8 cellular contexts compared by ENCODE assay signal in the genomic region with DNA sequence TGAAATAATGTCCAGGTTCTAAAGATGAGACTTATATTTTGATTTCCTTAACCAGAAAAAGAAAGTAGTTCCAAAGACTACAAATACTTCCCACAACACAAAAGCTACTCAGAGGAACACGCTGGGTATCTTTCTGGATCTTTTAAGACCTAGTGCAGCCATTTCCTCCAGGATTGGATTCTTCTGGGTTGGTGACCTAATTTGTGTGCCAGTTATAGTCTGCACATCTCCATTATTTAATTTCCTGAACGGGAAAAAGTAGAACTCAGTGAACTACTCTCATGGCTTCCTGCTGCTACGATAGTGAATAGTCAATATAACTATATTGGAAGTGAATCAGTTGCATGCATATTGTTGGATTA. TPM values are rescaled to one million over a fixed set of nuclear protein-coding genes. Genes with fewer than 3 reads are reported as not detected.
DNase-seq lines count a peak whose midpoint lies in the region; ATAC-seq and TF ChIP-seq lines count a peak whose summit lies in the region.

No MANE protein-coding gene starts in this region.

- 1 to 2% methylated on average over 3 of the region's 3 CpGs for WGBS in GM23248 (ENCODE audit: low coverage in 1 of 2, low lambda C conversion rate in 2 of 2, missing lambda C conversion rate in 2 of 2), 2 experiments

- H3K9me3 ChIP-seq in GM23248 (ENCODE audit: low read depth), result no peaks in the 10 kb centered on the region
- no peaks in the 10 kb centered on the region for H3K9me3 ChIP-seq in T-helper 17 cell (ENCODE audit: control insufficient read depth, low read length, poor library complexity, severe bottlenecking)
- H3K9me3 ChIP-seq in skeletal muscle satellite cell (replicated peaks; ENCODE audit: low read length), result no peaks in the 10 kb centered on the region

- POLR2A ChIA-PET in HEK293T (lab: Yijun Ruan, JAX), result no interaction called here

- H3K27ac ChIP-seq in GM23248, result peak overlapping the region; percentile 92

- ATAC-seq in T-helper 17 cell (no peak), HG02884 (IDR thresholded peaks at IDR 0.05; ENCODE audit: unreplicated experiment) (no peak)

- H3K4me1 Mint-ChIP-seq in T-helper 17 cell, result peaks cover 32% of the 10 kb centered on the region

- no peak for DNase-seq in GM23248
- no peak for DNase-seq in T-helper 17 cell
- no peak for DNase-seq in foreskin fibroblast
- no peak for DNase-seq in foreskin melanocyte
- DNase-seq in HEK293T (ENCODE audit: extremely low spot score), result no peak
- no peak for DNase-seq in SHP77 treated with DMSO at 0.1 percent for 48 hours (lab: John Stamatoyannopoulos, UW)

- peak overlapping the region; percentile 92 for H3K27ac Mint-ChIP-seq in T-helper 17 cell

- H3F3A ChIP-seq in GM23248 (ENCODE audit: insufficient read depth), result peaks cover 26% of the 10 kb centered on the region

- H3K9me2 ChIP-seq in GM23248 (ENCODE audit: insufficient read depth), result no peaks in the 10 kb centered on the region

- H3K36me3 ChIP-seq in GM23248 (ENCODE audit: low read depth) (peaks cover 12% of the 10 kb centered on the region; the same call in 1 of the 2 replicates), skeletal muscle satellite cell (ENCODE audit: insufficient read depth, low read length) (peaks cover 12% of the 10 kb centered on the region)

- H3K27me3 ChIP-seq in GM23248 (replicated peaks; ENCODE audit: insufficient read depth) (no peaks in the 10 kb centered on the region), skeletal muscle satellite cell (ENCODE audit: control insufficient read depth, insufficient read depth, low read length) (no peaks in the 10 kb centered on the region)

- no peak for TF ChIP-seq CTCF in foreskin fibroblast (IDR thresholded peaks at IDR 0.05; ENCODE audit: low read depth, low read length)

- peak overlapping the region; percentile 86 for H3K4me3 ChIP-seq in GM23248
- peak overlapping the region; percentile 91 to 93 for H3K4me3 ChIP-seq in foreskin fibroblast (ENCODE audit: low read depth in 1 of 2, low read length in 2 of 2)
- peak overlapping the region; percentile 89 for H3K4me3 ChIP-seq in skeletal muscle satellite cell (ENCODE audit: low read length)

- H3K79me2 ChIP-seq in GM23248 (ENCODE audit: insufficient read depth), result peaks cover 62% of the 10 kb centered on the region

- in situ Hi-C loops in GM23248 (cut with MboI), result no loop called here

- H3K4me2 ChIP-seq in GM23248 (ENCODE audit: unreplicated experiment) (peak overlapping the region; percentile 88), skeletal muscle satellite cell (ENCODE audit: low read length) (peak overlapping the region; percentile 91)

- H3K9ac ChIP-seq in GM23248 (peak overlapping the region; percentile 94), skeletal muscle satellite cell (ENCODE audit: low read depth, low read length) (peak overlapping the region; percentile 93)

- peaks cover 9% of the 10 kb centered on the region for H3K36me3 Mint-ChIP-seq in T-helper 17 cell (ENCODE audit: low read depth)

- H4K20me1 ChIP-seq in GM23248 (ENCODE audit: insufficient read depth), result no peaks in the 10 kb centered on the region

- peak overlapping the region; percentile 90 for H3K4me3 Mint-ChIP-seq in T-helper 17 cell

- no peaks in the 10 kb centered on the region for H3K27me3 Mint-ChIP-seq in T-helper 17 cell

- CTCF ChIA-PET in HEK293T (lab: Yijun Ruan, JAX), result no interaction called here

- H2AFZ ChIP-seq in GM23248, result peak overlapping the region; percentile 64

- peaks cover 20% of the 10 kb centered on the region for H3K4me1 ChIP-seq in GM23248 (ENCODE audit: insufficient read depth)
- H3K4me1 ChIP-seq in skeletal muscle satellite cell (ENCODE audit: control insufficient read depth, insufficient read depth, low read length), result peaks cover 17% of the 10 kb centered on the region

TF ChIP-seq in HEK293T, 16 proteins besides CTCF, POLR2A, EP300 and RAD21:
- TF ChIP-seq ZNF384 (IDR thresholded peaks at IDR 0.05), result no peak
- TF ChIP-seq BHLHE40 (IDR thresholded peaks at IDR 0.05; ENCODE audit: borderline replicate concordance), result no peak
- TF ChIP-seq ELF4 (IDR thresholded peaks at IDR 0.05), result no peak
- no peak for TF ChIP-seq ARNT (IDR thresholded peaks at IDR 0.05)
- no peak for TF ChIP-seq SUZ12 (IDR thresholded peaks at IDR 0.05)
- TF ChIP-seq CTBP1 (IDR thresholded peaks at IDR 0.05; ENCODE audit: borderline replicate concordance), result no peak
- TF ChIP-seq NFRKB (IDR thresholded peaks at IDR 0.05), result no peak
- no peak for TF ChIP-seq PKNOX1 (IDR thresholded peaks at IDR 0.05)
- no peak for TF ChIP-seq LEF1 (IDR thresholded peaks at IDR 0.05; ENCODE audit: borderline replicate concordance)
- no peak for TF ChIP-seq L3MBTL2 (conservative IDR thresholded peaks at IDR 0.05)
- no peak for TF ChIP-seq SP1 (IDR thresholded peaks at IDR 0.05)
- TF ChIP-seq HDGF (IDR thresholded peaks at IDR 0.05; ENCODE audit: borderline replicate concordance), result no peak
- TF ChIP-seq FOXA1 (IDR thresholded peaks at IDR 0.05), result no peak
- TF ChIP-seq FOXM1 (IDR thresholded peaks at IDR 0.05; ENCODE audit: borderline replicate concordance), result no peak
- no peak for TF ChIP-seq TARDBP (IDR thresholded peaks at IDR 0.05)

RNA-seq across cellular contexts. Expression of gene TMEM87B, which starts 1.5 kb away (rescaled TPM):
- total RNA-seq in GM23248 (2014; rRNA removed; shearing (Covaris generic)), result 42.4 and 46.9 TPM in 2 replicates
- polyA plus RNA-seq in GM23248 (2016; fragmentation: Nextera tagmentation; extraction: Ambion mirVana), result 27.8 and 32.1 TPM in 2 replicates
- total RNA-seq in T-helper 17 cell, result 10 to 100 TPM; 16.3 to 23.1 TPM
- 28.0 and 34.7 TPM in 2 replicates for total RNA-seq in skeletal muscle satellite cell (2012; rRNA removed)
